Comparison of ENCODE assay signal across 8 cellular contexts in genomic region chr22:41620646-41621098, GRCh38. TPM values are rescaled to one million over a fixed set of nuclear protein-coding genes. Genes with fewer than 3 reads are reported as not detected.
DNase-seq lines count a peak whose midpoint lies in the region; ATAC-seq, FAIRE-seq and TF ChIP-seq lines count a peak whose summit lies in the region.

Gene DESI1, minus strand, starts transcription at chr22:41621043. Its CDS starts 204 bp downstream, at chr22:41620839.

- no peaks in the 10 kb centered on the region for H3K27me3 Mint-ChIP-seq in IgD-negative memory B cell

- peak within 1 kb of the TSS; percentile 99 for H3K4me3 ChIP-seq in GM06990 (replicated peaks; ENCODE audit: low read depth, low read length)
- H3K4me3 ChIP-seq in ascending aorta: peak within 1 kb of the TSS; percentile 86 to 91
- peak within 1 kb of the TSS; percentile 100 for H3K4me3 ChIP-seq in iPS-18c (ENCODE audit: insufficient read depth, low read depth, low read length)
- peak within 1 kb of the TSS; percentile 77 to 82 for H3K4me3 ChIP-seq in small intestine (ENCODE audit: low read depth in 1 of 2, low read length in 2 of 2)

- H3K27ac ChIP-seq in ascending aorta (peak within 1 kb of the TSS; percentile 95 to 96), small intestine (ENCODE audit: low read depth in 1 of 2, low read length in 1 of 2) (peak within 1 kb of the TSS; percentile 96 to 97)

- no peaks in the 10 kb centered on the region for H3K36me3 Mint-ChIP-seq in IgD-negative memory B cell

- H3K27me3 ChIP-seq in GM06990 (replicated peaks; ENCODE audit: control insufficient read depth, insufficient read depth, low read length): no peaks in the 10 kb centered on the region
- H3K27me3 ChIP-seq in ascending aorta: no peaks in the 10 kb centered on the region
- no peaks in the 10 kb centered on the region for H3K27me3 ChIP-seq in small intestine (ENCODE audit: control insufficient read depth in 2 of 2, insufficient read depth in 2 of 2, low read length in 2 of 2)

- FAIRE-seq in small intestine (lab: Jason Lieb, UNC): no peak

- intact Hi-C loops in ascending aorta (cut with DNase I): loop anchor here (1.0 to 5.0 kb wide), 3 partner anchors 31 to 763 kb away; partner anchors contain the start of genes PMM1, POLR3H, ST13 and XPNPEP3

- H3K9me3 ChIP-seq in ascending aorta: no peaks in the 10 kb centered on the region
- H3K9me3 ChIP-seq in iPS-18c (ENCODE audit: control insufficient read depth, insufficient read depth, low read length): no peaks in the 10 kb centered on the region
- H3K9me3 ChIP-seq in small intestine (ENCODE audit: control insufficient read depth, low read depth): no peaks in the 10 kb centered on the region

- H3K9me3 Mint-ChIP-seq in IgD-negative memory B cell: no peaks in the 10 kb centered on the region

- no peak for DNase-seq in GM06990 (ENCODE audit: extremely low read depth, insufficient read length)
- peak in 1 of 2 donors; percentile 12 for DNase-seq in ascending aorta (ENCODE audit: low spot score in 2 of 2)
- peak; percentile 40 for DNase-seq in small intestine
- no peak for DNase-seq in islet precursor cell

- H3K4me1 ChIP-seq in ascending aorta: peaks cover 4 to 20% of the 10 kb centered on the region in 2 donors
- H3K4me1 ChIP-seq in small intestine (ENCODE audit: control insufficient read depth in 2 of 2, insufficient read depth in 1 of 2, low read depth in 1 of 2, low read length in 1 of 2): peaks cover 3 to 6% of the 10 kb centered on the region in 2 donors

- 0% methylated on average over 29 to 39 of the region's 39 CpGs for WGBS in small intestine, 3 donors

- H3K4me3 Mint-ChIP-seq in IgD-negative memory B cell: peak within 1 kb of the TSS; percentile 93 to 98 (median 96)

- H3K4me1 Mint-ChIP-seq in IgD-negative memory B cell: peaks cover 18 to 31% (median 18%) of the 10 kb centered on the region in 3 donors

- TF ChIP-seq CTCF in GM06990 (IDR thresholded peaks at IDR 0.05; ENCODE audit: insufficient read depth, low read length, poor library complexity, severe bottlenecking) (no peak), ascending aorta (IDR thresholded peaks at IDR 0.05) (no peak)

- ATAC-seq in GM21515 (IDR thresholded peaks at IDR 0.05; ENCODE audit: unreplicated experiment) (peak; percentile 27), GM18858 (IDR thresholded peaks at IDR 0.05; ENCODE audit: unreplicated experiment) (no peak)

- H3K36me3 ChIP-seq in GM06990 (ENCODE audit: control insufficient read depth, insufficient read depth, low read length) (peaks cover 6% of the 10 kb centered on the region), ascending aorta (peaks cover 20 to 27% of the 10 kb centered on the region in 2 donors), small intestine (ENCODE audit: control insufficient read depth in 2 of 2, insufficient read depth in 2 of 2, low read length in 2 of 2) (peaks cover 0 to 2% of the 10 kb centered on the region in 2 donors)

- H3K27ac Mint-ChIP-seq in IgD-negative memory B cell: peak within 1 kb of the TSS; percentile 91 to 98 (median 97)

RNA-seq across cellular contexts. Expression of gene DESI1, which starts in this region (rescaled TPM):
- polyA plus RNA-seq in IgD-negative memory B cell (12.5 TPM), small intestine (10 to 100 TPM; 16.5 to 21.5 (median 21.3) TPM)
- 28.4 TPM for total RNA-seq in ascending aorta
